ENCODE assay signal across 1 cellular context in genomic region chr19:10085641-10086031, GRCh38.
TF ChIP-seq lines count a peak whose summit lies in the region.

No MANE protein-coding gene starts in this region.

TF ChIP-seq in HEK293, 187 proteins besides CTCF, POLR2A, EP300 and RAD21 (continued from another document and continues in another):
- TF ChIP-seq IKZF3 (tag by site-specific recombination; IDR thresholded peaks at IDR 0.05) (no peak), ZNF121 (tag by site-specific recombination; IDR thresholded peaks at IDR 0.05) (no peak), KLF17 (tag by site-specific recombination; IDR thresholded peaks at IDR 0.05) (no peak), RBAK (tag by site-specific recombination; IDR thresholded peaks at IDR 0.05) (no peak), ZNF510 (tag by site-specific recombination; IDR thresholded peaks at IDR 0.05; ENCODE audit: insufficient replicate concordance) (no peak), ZBTB49 (tag by site-specific recombination; IDR thresholded peaks at IDR 0.05; ENCODE audit: low read depth) (no peak), MZF1 (tag by site-specific recombination; IDR thresholded peaks at IDR 0.05; ENCODE audit: borderline replicate concordance) (no peak), ZBTB20 (tag by site-specific recombination; IDR thresholded peaks at IDR 0.05) (peak; percentile 59), ZNF292 (tag by site-specific recombination; IDR thresholded peaks at IDR 0.05; ENCODE audit: borderline replicate concordance, low read depth) (no peak), ZNF24 (tag by site-specific recombination; IDR thresholded peaks at IDR 0.05) (peak; percentile 67; the same call in 1 of the 2 replicates), SP7 (tag by site-specific recombination; IDR thresholded peaks at IDR 0.05) (0 out of 2 replicates have a peak, but pooled peaks have one; percentile 21), ZNF692 (tag by site-specific recombination; IDR thresholded peaks at IDR 0.05) (0 out of 2 replicates have a peak, but pooled peaks have one; percentile 28), ZNF398 (tag by site-specific recombination; IDR thresholded peaks at IDR 0.05) (no peak), HOXA7 (CRISPR knock-in tag; IDR thresholded peaks at IDR 0.05; ENCODE audit: borderline replicate concordance) (no peak), PRDM10 (tag by site-specific recombination; IDR thresholded peaks at IDR 0.05) (no peak), ZNF423 (tag by site-specific recombination; IDR thresholded peaks at IDR 0.05) (no peak), OVOL3 (tag by site-specific recombination; IDR thresholded peaks at IDR 0.05) (no peak), ZNF280D (tag by site-specific recombination; IDR thresholded peaks at IDR 0.05) (peak; percentile 62; the same call in 1 of the 2 replicates), ZNF140 (tag by site-specific recombination; IDR thresholded peaks at IDR 0.05) (no peak), ZBTB44 (tag by site-specific recombination; IDR thresholded peaks at IDR 0.05) (no peak), PATZ1 (tag by site-specific recombination; IDR thresholded peaks at IDR 0.05) (0 out of 2 replicates have a peak, but pooled peaks have one; percentile 11), ZNF610 (tag by site-specific recombination; IDR thresholded peaks at IDR 0.05; ENCODE audit: borderline replicate concordance) (no peak), ZNF664 (tag by site-specific recombination; IDR thresholded peaks at IDR 0.05) (no peak), ZNF707 (tag by site-specific recombination; IDR thresholded peaks at IDR 0.05) (no peak), ZFP3 (tag by site-specific recombination; IDR thresholded peaks at IDR 0.05; ENCODE audit: low read depth) (no peak), ZNF600 (tag by site-specific recombination; IDR thresholded peaks at IDR 0.05) (no peak), ZNF48 (tag by site-specific recombination; IDR thresholded peaks at IDR 0.05) (no peak), ZNF311 (tag by site-specific recombination; IDR thresholded peaks at IDR 0.05; ENCODE audit: borderline replicate concordance) (no peak), ZNF391 (tag by site-specific recombination; IDR thresholded peaks at IDR 0.05; ENCODE audit: borderline replicate concordance, low read depth) (0 out of 2 replicates have a peak, but pooled peaks have one; percentile 30), ZNF555 (tag by site-specific recombination; conservative IDR thresholded peaks at IDR 0.05) (no peak), ZFHX2 (tag by site-specific recombination; conservative IDR thresholded peaks at IDR 0.05) (no peak), YY2 (tag by site-specific recombination; IDR thresholded peaks at IDR 0.05) (no peak), ZNF341 (tag by site-specific recombination; IDR thresholded peaks at IDR 0.05; ENCODE audit: low read depth) (no peak), SP3 (tag by site-specific recombination; IDR thresholded peaks at IDR 0.05) (no peak), ZNF112 (tag by site-specific recombination; IDR thresholded peaks at IDR 0.05) (no peak), ZNF626 (tag by site-specific recombination; IDR thresholded peaks at IDR 0.05) (no peak), ZBTB21 (tag by site-specific recombination; IDR thresholded peaks at IDR 0.05) (no peak), ZNF174 (tag by site-specific recombination; IDR thresholded peaks at IDR 0.05) (no peak), ZNF529 (tag by site-specific recombination; IDR thresholded peaks at IDR 0.05; ENCODE audit: insufficient replicate concordance) (no peak), ZNF596 (tag by site-specific recombination; IDR thresholded peaks at IDR 0.05) (no peak), ZNF335 (tag by site-specific recombination; conservative IDR thresholded peaks at IDR 0.05) (peak; percentile 45; the same call in 1 of the 2 replicates), ZNF514 (tag by site-specific recombination; IDR thresholded peaks at IDR 0.05) (no peak), ZNF274 (IDR thresholded peaks at IDR 0.05; ENCODE audit: low read length) (no peak), ZNF274 (tag by site-specific recombination; IDR thresholded peaks at IDR 0.05; ENCODE audit: borderline replicate concordance) (no peak), GLI4 (tag by site-specific recombination; IDR thresholded peaks at IDR 0.05) (no peak), ZNF157 (tag by site-specific recombination; IDR thresholded peaks at IDR 0.05) (no peak), MEIS1 (CRISPR knock-in tag; IDR thresholded peaks at IDR 0.05; ENCODE audit: borderline replicate concordance) (no peak), ZNF629 (tag by site-specific recombination; IDR thresholded peaks at IDR 0.05) (0 out of 2 replicates have a peak, but pooled peaks have one; percentile 11)
